In genomic region chr3:15810702-15811101, GRCh38 we compare ENCODE assay signal across 17 cellular contexts. TPM values are rescaled to one million over a fixed set of nuclear protein-coding genes. Genes with fewer than 3 reads are reported as not detected.
DNase-seq lines count a peak whose midpoint lies in the region; ATAC-seq and TF ChIP-seq lines count a peak whose summit lies in the region.
"Had no signal": no experiment of that assay in that cellular context is flagged by ENCODE, and none has a peak within 500 bp of the region (broad histone marks: within the 10 kb centered on the region; RNA-seq: fewer than 3 reads in every experiment).

No MANE protein-coding gene starts in this region.

- H3K4me1 Mint-ChIP-seq in T-helper 2 cell treated with Interferon-gamma antibody and Interleukin-4, amounts not matched to agents 5 μg/mL and 100 μg/mL, for 36 hours (ENCODE audit: low read depth) = peaks cover 50% of the 10 kb centered on the region
- peaks cover 21 to 31% (median 24%) of the 10 kb centered on the region in 4 donors for H3K4me1 Mint-ChIP-seq in CD4-positive, alpha-beta memory T cell

- no peaks in the 10 kb centered on the region for H3K9me3 ChIP-seq in adrenal gland (replicated peaks in 1 of 3)
- H3K9me3 ChIP-seq in CD4-positive, alpha-beta memory T cell (ENCODE audit: control insufficient read depth in 1 of 2, low read length in 2 of 2) = no peaks in the 10 kb centered on the region
- H3K9me3 ChIP-seq: MG63 had no signal

- H3K27ac Mint-ChIP-seq in T-helper 2 cell treated with Interferon-gamma antibody and Interleukin-4, amounts not matched to agents 5 μg/mL and 100 μg/mL, for 36 hours = peak overlapping the region; percentile 38
- peak overlapping the region in 2 of 7 donors; percentile 35 to 55 for H3K27ac Mint-ChIP-seq in CD4-positive, alpha-beta memory T cell
- H3K27ac Mint-ChIP-seq: CD4-positive, alpha-beta T cell; GM23338 had no signal

- ATAC-seq in activated CD4-positive, CD25-positive, alpha-beta regulatory T cell treated with anti-CD3 and anti-CD28 coated beads, Interleukin-2, amount 50 U/mL, for 24 hours = peak; percentile 47 to 61
- peak; percentile 35 for ATAC-seq in HG02678 (IDR thresholded peaks at IDR 0.05; ENCODE audit: unreplicated experiment)
- ATAC-seq in GM18867 (IDR thresholded peaks at IDR 0.05; ENCODE audit: unreplicated experiment) = no peak
- ATAC-seq: GM23338; naive thymus-derived CD8-positive, alpha-beta T cell had no signal

- TF ChIP-seq POLR2A in adrenal gland (IDR thresholded peaks at IDR 0.05) = no peak

- no peak overlapping the region for H3K4me3 ChIP-seq in rectal smooth muscle tissue (ENCODE audit: low read length)
- no peak overlapping the region for H3K4me3 ChIP-seq in adrenal gland
- H3K4me3 ChIP-seq in CD4-positive, alpha-beta memory T cell (ENCODE audit: low read length in 2 of 2) = no peak overlapping the region
- H3K4me3 ChIP-seq: GM23338, MG63 had no signal

- H3K4me3 Mint-ChIP-seq in T-helper 2 cell treated with Interferon-gamma antibody and Interleukin-4, amounts not matched to agents 5 μg/mL and 100 μg/mL, for 36 hours = no peak overlapping the region
- H3K4me3 Mint-ChIP-seq in CD4-positive, alpha-beta memory T cell = no peak overlapping the region
- H3K4me3 Mint-ChIP-seq: CD4-positive, alpha-beta T cell; GM23338; naive thymus-derived CD8-positive, alpha-beta T cell had no signal

- DNase-seq in activated CD4-positive, CD25-positive, alpha-beta regulatory T cell (lab: John Stamatoyannopoulos, UW) = no peak
- DNase-seq in T-helper 2 cell treated with Interferon-gamma antibody and Interleukin-4, amounts not matched to agents 5 μg/mL and 100 μg/mL, for 36 hours (ENCODE audit: low spot score) = no peak
- DNase-seq in adrenal gland = no peak
- no peak for DNase-seq in CD4-positive, alpha-beta memory T cell
- DNase-seq: CD4-positive, alpha-beta T cell; hypothalamus; MG63; naive thymus-derived CD8-positive, alpha-beta T cell; NCI-H187 treated with DMSO at 0.1 percent for 48 hours; NCI-H524 treated with DMSO at 0.1 percent for 48 hours had no signal

- H3K27me3 ChIP-seq in rectal smooth muscle tissue (ENCODE audit: control insufficient read depth, insufficient read depth, low read length) = no peaks in the 10 kb centered on the region
- H3K27me3 ChIP-seq in adrenal gland = no peaks in the 10 kb centered on the region
- H3K27me3 ChIP-seq in CD4-positive, alpha-beta memory T cell (ENCODE audit: insufficient read depth, low read length) = no peaks in the 10 kb centered on the region
- H3K27me3 ChIP-seq: MG63 had no signal

- intact Hi-C loops in adrenal gland (cut with DNase I) = loop anchor here in 1 of 2 donors (5.0 to 10.0 kb wide), 2 partner anchors 364 to 432 kb away; partner anchors contain the start of gene GALNT15
- intact Hi-C loops in CD4-positive, alpha-beta memory T cell (cut with micrococcal nuclease) = loop anchor here (5.0 kb wide), 1 partner anchor 118 kb away; no protein-coding TSS in a partner anchor

- H3K36me3 ChIP-seq in rectal smooth muscle tissue (ENCODE audit: control insufficient read depth, insufficient read depth, low read length) (no peaks in the 10 kb centered on the region), adrenal gland (replicated peaks in 1 of 2) (no peaks in the 10 kb centered on the region)
- H3K36me3 ChIP-seq in CD4-positive, alpha-beta memory T cell (ENCODE audit: insufficient read depth, low read length) = no peaks in the 10 kb centered on the region
- H3K36me3 ChIP-seq: MG63 had no signal

- POLR2A ChIA-PET in CD4-positive, alpha-beta memory T cell (lab: Charles Lee; ENCODE audit: partially characterized antibody) = interaction anchor here (1.0 to 2.0 kb wide), 2 partner anchors 9 to 13 kb away, joined by 3 to 12 read pairs; partner anchors contain the start of gene ANKRD28

- TF ChIP-seq CTCF in adrenal gland (IDR thresholded peaks at IDR 0.05) = no peak

- H3K36me3 Mint-ChIP-seq in T-helper 2 cell treated with Interferon-gamma antibody and Interleukin-4, amounts not matched to agents 5 μg/mL and 100 μg/mL, for 36 hours (ENCODE audit: low read depth) = peaks cover 13% of the 10 kb centered on the region
- no peaks in the 10 kb centered on the region for H3K36me3 Mint-ChIP-seq in CD4-positive, alpha-beta memory T cell

- H3K4me1 ChIP-seq in rectal smooth muscle tissue (ENCODE audit: control insufficient read depth, insufficient read depth, low read length) (peaks cover 9% of the 10 kb centered on the region), adrenal gland (replicated peaks in 1 of 2) (peaks cover 0 to 12% of the 10 kb centered on the region in 2 donors)
- peaks cover 9% of the 10 kb centered on the region for H3K4me1 ChIP-seq in CD4-positive, alpha-beta memory T cell (ENCODE audit: insufficient read depth, low read length)

- CTCF ChIA-PET in CD4-positive, alpha-beta memory T cell (lab: Charles Lee; ENCODE audit: partially characterized antibody) = interaction anchor here (0.7 to 9.4 kb wide), 8 partner anchors 11 to 181 kb away, joined by 3 to 98 read pairs (median 4); partner anchors contain the start of gene ANKRD28

- H3K27me3 Mint-ChIP-seq in T-helper 2 cell treated with Interferon-gamma antibody and Interleukin-4, amounts not matched to agents 5 μg/mL and 100 μg/mL, for 36 hours (ENCODE audit: low read depth) = no peaks in the 10 kb centered on the region
- H3K27me3 Mint-ChIP-seq in CD4-positive, alpha-beta memory T cell = no peaks in the 10 kb centered on the region
- H3K27me3 Mint-ChIP-seq: CD4-positive, alpha-beta T cell; naive thymus-derived CD8-positive, alpha-beta T cell had no signal

- H3K27ac ChIP-seq in rectal smooth muscle tissue (ENCODE audit: low read depth, low read length) (peak overlapping the region; percentile 48), adrenal gland (no peak overlapping the region)
- H3K27ac ChIP-seq in CD4-positive, alpha-beta memory T cell (ENCODE audit: low read depth, low read length) = no peak overlapping the region
- H3K27ac ChIP-seq: 22Rv1, HL-60 had no signal

- no peaks in the 10 kb centered on the region for H3K9me3 Mint-ChIP-seq in T-helper 2 cell treated with Interferon-gamma antibody and Interleukin-4, amounts not matched to agents 5 μg/mL and 100 μg/mL, for 36 hours
- H3K9me3 Mint-ChIP-seq in CD4-positive, alpha-beta memory T cell = no peaks in the 10 kb centered on the region
- H3K9me3 Mint-ChIP-seq: CD4-positive, alpha-beta T cell; GM23338; naive thymus-derived CD8-positive, alpha-beta T cell had no signal

- H3K9ac ChIP-seq in rectal smooth muscle tissue (ENCODE audit: low read length) = no peak overlapping the region

RNA-seq across cellular contexts. Expression of gene ANKRD28, which starts 12.9 kb away (rescaled TPM):
- total RNA-seq in adrenal gland = 10 to 100 TPM; 14.0 to 71.7 (median 49.7) TPM
- 10 to 100 TPM; 11.0 to 16.9 (median 16.2) TPM for polyA plus RNA-seq in adrenal gland
- 10 to 100 TPM; 35.9 to 42.0 TPM for total RNA-seq in CD4-positive, alpha-beta memory T cell
- 10 to 100 TPM in 1 of 2 donors, 1 to 10 TPM in 1; 8.5 to 18.5 TPM for polyA plus RNA-seq in CD4-positive, alpha-beta memory T cell
